Comparison of ENCODE assay signal across 16 cellular contexts in the genomic region with DNA sequence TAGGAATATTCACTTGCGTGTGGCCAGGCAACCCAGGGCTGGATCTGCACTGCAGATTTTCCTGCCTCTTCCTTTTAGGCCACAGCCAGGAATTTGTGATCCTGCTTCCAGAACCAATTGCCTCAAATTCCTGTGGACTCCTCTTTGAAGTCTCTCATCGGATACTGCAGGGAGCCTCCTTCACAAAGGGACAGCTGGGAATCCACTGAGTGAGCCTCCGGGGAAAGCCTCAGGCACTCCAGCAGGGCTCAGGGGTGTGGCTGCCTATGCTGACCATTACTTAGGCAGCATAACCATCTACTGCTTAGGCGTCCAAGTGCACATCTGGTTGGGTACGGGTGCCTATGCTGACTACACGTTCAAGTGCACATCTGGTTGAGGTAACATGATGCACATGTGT.
"Had no signal": no experiment of that assay in that cellular context is flagged by ENCODE, and none has a peak within 500 bp of the region (broad histone marks: within the 10 kb centered on the region; RNA-seq: fewer than 3 reads in every experiment).

No MANE protein-coding gene starts in this region.

- ATAC-seq: gastrocnemius medialis; naive thymus-derived CD4-positive, alpha-beta T cell had no signal

- H3K4me1 ChIP-seq: gastrocnemius medialis, right atrium auricular region, sigmoid colon, stomach, transverse colon had no signal

- FAIRE-seq: small intestine had no signal

- H3K9me3 ChIP-seq: gastrocnemius medialis, thoracic aorta, transverse colon had no signal

- H3K27ac Mint-ChIP-seq: naive thymus-derived CD4-positive, alpha-beta T cell; nephron progenitor cell had no signal

- DNase-seq: cortex of kidney; dorsolateral prefrontal cortex; effector CD8-positive, alpha-beta T cell; gastrocnemius medialis; glutamatergic neuron; kidney glomerular epithelial cell; naive thymus-derived CD4-positive, alpha-beta T cell; nephron progenitor cell; sigmoid colon; small intestine; stimulated activated CD4-positive, alpha-beta T cell treated with anti-CD3 and anti-CD28 coated beads, Interleukin-12 subunit alpha, Interleukin-12 subunit beta, amount 100 ng/mL, for 4 hours; stomach; substantia nigra; transverse colon had no signal

- H3K4me3 ChIP-seq: dorsolateral prefrontal cortex, gastrocnemius medialis, right atrium auricular region, sigmoid colon, stomach, thoracic aorta, transverse colon had no signal

- H3K4me3 Mint-ChIP-seq: naive thymus-derived CD4-positive, alpha-beta T cell; nephron progenitor cell had no signal

- H3K27me3 Mint-ChIP-seq: naive thymus-derived CD4-positive, alpha-beta T cell had no signal

- H3K36me3 Mint-ChIP-seq: naive thymus-derived CD4-positive, alpha-beta T cell had no signal

- H3K4me1 Mint-ChIP-seq: naive thymus-derived CD4-positive, alpha-beta T cell had no signal

- H3K27me3 ChIP-seq: gastrocnemius medialis, right atrium auricular region, sigmoid colon, stomach, transverse colon had no signal

- H3K27ac ChIP-seq: dorsolateral prefrontal cortex, gastrocnemius medialis, right atrium auricular region, sigmoid colon, stomach, thoracic aorta, transverse colon had no signal

- H3K36me3 ChIP-seq: gastrocnemius medialis, right atrium auricular region, sigmoid colon, stomach, thoracic aorta, transverse colon had no signal
